9 cellular contexts compared by ENCODE assay signal in genomic region chr15:31364301-31365031, GRCh38. TPM values are rescaled to one million over a fixed set of nuclear protein-coding genes. Genes with fewer than 3 reads are reported as not detected.
DNase-seq lines count a peak whose midpoint lies in the region; ATAC-seq and TF ChIP-seq lines count a peak whose summit lies in the region.
"Had no signal": no experiment of that assay in that cellular context is flagged by ENCODE, and none has a peak within 500 bp of the region (broad histone marks: within the 10 kb centered on the region; RNA-seq: fewer than 3 reads in every experiment).

No MANE protein-coding gene starts in this region.

- H3K4me3 ChIP-seq in gastroesophageal sphincter = no peak overlapping the region

- peaks cover 5% of the 10 kb centered on the region for H3K9me3 ChIP-seq in KOPT-K1 (ENCODE audit: insufficient read depth, low read length, poor library complexity, severe bottlenecking)
- H3K9me3 ChIP-seq in T-helper 17 cell (ENCODE audit: control insufficient read depth, low read length, poor library complexity, severe bottlenecking) = no peaks in the 10 kb centered on the region
- H3K9me3 ChIP-seq in gastroesophageal sphincter = no peaks in the 10 kb centered on the region

- WGBS in gastroesophageal sphincter (ENCODE audit: low coverage in 1 of 2), 2 donors = 66 to 84% methylated on average over 3 to 5 of the region's 10 CpGs

- no peak for ATAC-seq in T-helper 17 cell
- ATAC-seq in gastroesophageal sphincter = no peak
- ATAC-seq in GM18868 (IDR thresholded peaks at IDR 0.05; ENCODE audit: unreplicated experiment) = no peak
- ATAC-seq in GM21825 (IDR thresholded peaks at IDR 0.05; ENCODE audit: unreplicated experiment) = no peak
- ATAC-seq: HCT116 had no signal

- H3K27ac ChIP-seq in KOPT-K1 (ENCODE audit: low read depth, low read length, poor library complexity, severe bottlenecking) = peak overlapping the region; percentile 98
- peak overlapping the region; percentile 70 to 96 (median 94) for H3K27ac ChIP-seq in gastroesophageal sphincter

- H3K27ac Mint-ChIP-seq in T-helper 17 cell (peak overlapping the region; percentile 99), mesothelial cell of epicardium (no peak overlapping the region)

- H3K36me3 Mint-ChIP-seq in T-helper 17 cell (ENCODE audit: low read depth) = no peaks in the 10 kb centered on the region
- peaks cover 4% of the 10 kb centered on the region for H3K36me3 Mint-ChIP-seq in mesothelial cell of epicardium

- H3K4me3 Mint-ChIP-seq in T-helper 17 cell (peak overlapping the region; percentile 88), mesothelial cell of epicardium (no peak overlapping the region)

- DNase-seq in T-helper 17 cell (no peak), NCI-H2227 (lab: John Stamatoyannopoulos, UW; ENCODE audit: unreplicated experiment) (no peak), mesothelial cell of epicardium (ENCODE audit: low spot score in 2 of 2, unreplicated experiment in 2 of 2) (no peak)
- DNase-seq in stimulated activated CD4-positive, alpha-beta T cell treated with anti-CD3 and anti-CD28 coated beads, Interleukin-4, amount 100 ng/mL, for 24 hours = peak; percentile 45

- H3K4me1 Mint-ChIP-seq in T-helper 17 cell = peaks cover 79% of the 10 kb centered on the region
- H3K4me1 Mint-ChIP-seq in mesothelial cell of epicardium = peaks cover 36% of the 10 kb centered on the region

- peaks cover 5% of the 10 kb centered on the region for H3K9me3 Mint-ChIP-seq in mesothelial cell of epicardium

- no peaks in the 10 kb centered on the region for H3K27me3 ChIP-seq in gastroesophageal sphincter

- 0 out of 2 replicates have a peak, but pooled peaks cover under 1% of the 10 kb centered on the region for H3K36me3 ChIP-seq in KOPT-K1 (ENCODE audit: insufficient read depth, low read length)
- no peaks in the 10 kb centered on the region for H3K36me3 ChIP-seq in gastroesophageal sphincter

- TF ChIP-seq POLR2A in gastroesophageal sphincter (IDR thresholded peaks at IDR 0.05) = no peak

- no peaks in the 10 kb centered on the region for H3K27me3 Mint-ChIP-seq in T-helper 17 cell
- H3K27me3 Mint-ChIP-seq in mesothelial cell of epicardium (ENCODE audit: low read depth) = no peaks in the 10 kb centered on the region

- H3K4me1 ChIP-seq in gastroesophageal sphincter = peaks cover 16 to 100% (median 67%) of the 10 kb centered on the region in 3 donors

- TF ChIP-seq CTCF in gastroesophageal sphincter (IDR thresholded peaks at IDR 0.05) = no peak
- no peak for TF ChIP-seq CTCF in mesothelial cell of epicardium (IDR thresholded peaks at IDR 0.05; ENCODE audit: unreplicated experiment)

- no peak for TF ChIP-seq EP300 in gastroesophageal sphincter (IDR thresholded peaks at IDR 0.05)

RNA-seq across cellular contexts. Expression of gene KLF13, which starts 37.8 kb away (rescaled TPM):
- total RNA-seq in T-helper 17 cell (100 to 1,000 TPM; 184 to 226 TPM), gastroesophageal sphincter (100 to 1,000 TPM in 1 of 4 donors, 10 to 100 TPM in 3; 49.7 to 106 (median 76.1) TPM), mesothelial cell of epicardium (26.9 to 29.5 TPM (median 28.1 TPM) in 3 replicates)
